14 cellular contexts compared by ENCODE assay signal in genomic region chr3:189588061-189588817, GRCh38. TPM values are rescaled to one million over a fixed set of nuclear protein-coding genes. Genes with fewer than 3 reads are reported as not detected.
DNase-seq lines count a peak whose midpoint lies in the region; TF ChIP-seq lines count a peak whose summit lies in the region.
"Had no signal": no experiment of that assay in that cellular context is flagged by ENCODE, and none has a peak within 500 bp of the region (broad histone marks: within the 10 kb centered on the region; RNA-seq: fewer than 3 reads in every experiment).

No MANE protein-coding gene starts in this region.

- no peak for TF ChIP-seq CTCF in Loucy (conservative IDR thresholded peaks at IDR 0.05; ENCODE audit: low read length)
- no peak for TF ChIP-seq CTCF in chondrocyte (IDR thresholded peaks at IDR 0.05)
- no peak for TF ChIP-seq CTCF in osteoblast (IDR thresholded peaks at IDR 0.05; ENCODE audit: extremely low read depth, low read depth, low read length)
- TF ChIP-seq CTCF in WERI-Rb-1 (IDR thresholded peaks at IDR 0.05; ENCODE audit: low read depth, low read length): no peak

- H3K4me1 Mint-ChIP-seq in chondrocyte (ENCODE audit: low read depth): peaks cover 16% of the 10 kb centered on the region
- H3K4me1 Mint-ChIP-seq: naive B cell had no signal

- H3K79me2 ChIP-seq in Loucy (ENCODE audit: insufficient read depth, low read length) (no peaks in the 10 kb centered on the region), osteoblast (ENCODE audit: insufficient read depth, low read length) (no peaks in the 10 kb centered on the region)

- no peaks in the 10 kb centered on the region for H3F3A ChIP-seq in Loucy (ENCODE audit: low read depth)

- peaks cover 5% of the 10 kb centered on the region for H3K36me3 Mint-ChIP-seq in chondrocyte (ENCODE audit: low read depth)
- H3K36me3 Mint-ChIP-seq: naive B cell had no signal

- H3K27me3 Mint-ChIP-seq in chondrocyte (ENCODE audit: low read depth): peaks cover 2% of the 10 kb centered on the region
- H3K27me3 Mint-ChIP-seq: naive B cell had no signal

- H3K9me3 Mint-ChIP-seq in chondrocyte (ENCODE audit: low read depth): peaks cover 12% of the 10 kb centered on the region

- no peaks in the 10 kb centered on the region for H3K9me2 ChIP-seq in Loucy (replicated peaks; ENCODE audit: low read depth, low read length)

- H3K36me3 ChIP-seq in Loucy (ENCODE audit: insufficient read depth, low read length) (no peaks in the 10 kb centered on the region), osteoblast (ENCODE audit: insufficient read depth, low read length) (no peaks in the 10 kb centered on the region), WERI-Rb-1 (no peaks in the 10 kb centered on the region)

- no peaks in the 10 kb centered on the region for H3K27me3 ChIP-seq in Loucy (ENCODE audit: insufficient read depth, low read length, poor library complexity, severe bottlenecking)
- no peaks in the 10 kb centered on the region for H3K27me3 ChIP-seq in osteoblast (ENCODE audit: insufficient read depth, low read length)
- no peaks in the 10 kb centered on the region for H3K27me3 ChIP-seq in WERI-Rb-1 (ENCODE audit: insufficient read depth, low read depth, severe bottlenecking)

- H2AFZ ChIP-seq in Loucy (ENCODE audit: low read length): peak overlapping the region; percentile 7; the same call in 1 of the 2 replicates
- peak overlapping the region; percentile 49 for H2AFZ ChIP-seq in osteoblast (ENCODE audit: low read length)

- no peak overlapping the region for H3K4me3 ChIP-seq in Loucy (ENCODE audit: low read length, poor library complexity, severe bottlenecking)
- H3K4me3 ChIP-seq in osteoblast (ENCODE audit: insufficient read depth, low read length): peak overlapping the region; percentile 50
- no peak overlapping the region for H3K4me3 ChIP-seq in WERI-Rb-1 (ENCODE audit: low read depth, low read length)
- H3K4me3 ChIP-seq: coronary artery had no signal

- H3K9ac ChIP-seq in Loucy (ENCODE audit: low read depth, low read length, poor library complexity, severe bottlenecking): no peak overlapping the region

- DNase-seq in COLO829 (ENCODE audit: low spot score) (peak; percentile 51), chondrocyte (ENCODE audit: low spot score) (no peak), osteoblast (ENCODE audit: insufficient read length, low spot score, missing footprints) (peak; percentile 88), WERI-Rb-1 (no peak), NCI-H2196 treated with DMSO at 0.1 percent for 48 hours (lab: John Stamatoyannopoulos, UW; ENCODE audit: unreplicated experiment) (no peak), RPMI8226 (no peak)
- no peak for DNase-seq in activated CD8-positive, alpha-beta memory T cell treated with anti-CD3 and anti-CD28 coated beads for 24 hours
- DNase-seq: activated CD8-positive, alpha-beta T cell treated with anti-CD3 and anti-CD28 coated beads, Interleukin-2, amount 10 ng/mL, durations not matched to agents 7 days and 5 days; Calu3; kidney glomerular epithelial cell; naive B cell; substantia nigra had no signal

- peak overlapping the region; percentile 34 for H3K27ac Mint-ChIP-seq in chondrocyte (ENCODE audit: unreplicated experiment)
- H3K27ac Mint-ChIP-seq: activated CD8-positive, alpha-beta T cell treated with anti-CD3 and anti-CD28 coated beads, Interleukin-2, amount 10 ng/mL, durations not matched to agents 7 days and 5 days; naive B cell had no signal

- H4K20me1 ChIP-seq in Loucy (ENCODE audit: insufficient read depth, low read length, poor library complexity, severe bottlenecking) (no peaks in the 10 kb centered on the region), osteoblast (ENCODE audit: insufficient read depth, low read length) (no peaks in the 10 kb centered on the region)

- H3K9me3 ChIP-seq in Loucy (ENCODE audit: insufficient read depth, low read depth, low read length) (0 out of 2 replicates have a peak, but pooled peaks cover 6% of the 10 kb centered on the region), osteoblast (ENCODE audit: low read depth, low read length) (no peaks in the 10 kb centered on the region), WERI-Rb-1 (ENCODE audit: severe bottlenecking) (no peaks in the 10 kb centered on the region)

- H3K27ac ChIP-seq in osteoblast (ENCODE audit: low read depth, low read length) (peak overlapping the region; percentile 72), WERI-Rb-1 (no peak overlapping the region)
- H3K27ac ChIP-seq: coronary artery had no signal

- H3K4me1 ChIP-seq in Loucy (ENCODE audit: insufficient read depth, low read length, poor library complexity, severe bottlenecking) (no peaks in the 10 kb centered on the region), osteoblast (ENCODE audit: insufficient read depth, low read length) (peaks cover 39% of the 10 kb centered on the region)

- no peak overlapping the region for H3K4me3 Mint-ChIP-seq in chondrocyte (ENCODE audit: unreplicated experiment)
- H3K4me3 Mint-ChIP-seq: activated CD8-positive, alpha-beta T cell treated with anti-CD3 and anti-CD28 coated beads, Interleukin-2, amount 10 ng/mL, durations not matched to agents 7 days and 5 days; naive B cell had no signal

- H3K4me2 ChIP-seq in Loucy (ENCODE audit: low read depth, low read length, poor library complexity, severe bottlenecking): no peak overlapping the region
- H3K4me2 ChIP-seq in osteoblast (ENCODE audit: insufficient read depth, low read length): peak overlapping the region; percentile 75

RNA-seq across cellular contexts. Expression of gene TP63, which starts 43.0 kb away (rescaled TPM):
- total RNA-seq in chondrocyte: 0.46 TPM in 1 of 3 replicates, not detected in the others
- 1.8 and 2.4 TPM in 2 replicates for total RNA-seq in osteoblast
- total RNA-seq: activated CD8-positive, alpha-beta T cell treated with anti-CD3 and anti-CD28 coated beads, Interleukin-2, amount 10 ng/mL, durations not matched to agents 7 days and 5 days; Calu3 had no signal

Comparison
In these comparisons a context has a peak if more than half of its experiments do, and no peak if none do; other contexts are left out.
1. DNase-seq: peak in COLO829 (single experiment) and osteoblast (single experiment); none in chondrocyte (single experiment), WERI-Rb-1 (single experiment), NCI-H2196 treated with DMSO at 0.1 percent for 48 hours (single experiment), activated CD8-positive, alpha-beta memory T cell treated with anti-CD3 and anti-CD28 coated beads for 24 hours (single experiment) and RPMI8226 (single experiment).